ENCODE assay signal across 15 cellular contexts in genomic region chr17:38617074-38617860, GRCh38. TPM values are rescaled to one million over a fixed set of nuclear protein-coding genes. Genes with fewer than 3 reads are reported as not detected.
DNase-seq lines count a peak whose midpoint lies in the region; ATAC-seq, FAIRE-seq and TF ChIP-seq lines count a peak whose summit lies in the region.
"Had no signal": no experiment of that assay in that cellular context is flagged by ENCODE, and none has a peak within 500 bp of the region (broad histone marks: within the 10 kb centered on the region; RNA-seq: fewer than 3 reads in every experiment).

No MANE protein-coding gene starts in this region.

- H3K27me3 ChIP-seq in BE2C = no peaks in the 10 kb centered on the region; the same call in 1 of the 2 replicates

- H3K36me3 ChIP-seq in BE2C (no peaks in the 10 kb centered on the region), kidney (ENCODE audit: control insufficient read depth in 1 of 2, insufficient read depth in 2 of 2, low read length in 2 of 2) (no peaks in the 10 kb centered on the region)
- H3K36me3 ChIP-seq: esophagus squamous epithelium, thoracic aorta had no signal

- no peaks in the 10 kb centered on the region for H3K4me1 Mint-ChIP-seq in activated T-helper 17 cell treated with anti-CD3 and anti-CD28 coated beads, Interleukin-2, amount 50 U/mL, for 72 hours

- no peak overlapping the region for H3K27ac Mint-ChIP-seq in activated T-helper 17 cell treated with anti-CD3 and anti-CD28 coated beads, Interleukin-2, amount 50 U/mL, for 72 hours
- H3K27ac Mint-ChIP-seq: activated naive CD8-positive, alpha-beta T cell had no signal

- no peak for FAIRE-seq in kidney (lab: Jason Lieb, UNC)

- DNase-seq in BE2C (peak; percentile 37), DMS53 (lab: John Stamatoyannopoulos, UW) (peak; percentile 92), NCI-H510A (lab: John Stamatoyannopoulos, UW) (peak; percentile 56), kidney (peak; percentile 42), NCI-H187 treated with DMSO at 0.1 percent for 48 hours (lab: John Stamatoyannopoulos, UW) (no peak)
- no peak for DNase-seq in activated effector memory CD4-positive, alpha-beta T cell treated with Interleukin-2 at 50 U/mL for 16 hours
- DNase-seq: Calu3; esophagus squamous epithelium; head of caudate nucleus; NCI-H1048; stimulated activated CD4-positive, alpha-beta T cell treated with anti-CD3 and anti-CD28 coated beads, Interleukin-4, amount 100 ng/mL, for 4 hours had no signal

- peaks cover 3% of the 10 kb centered on the region; the same call in 1 of the 2 replicates for H3K4me1 ChIP-seq in BE2C
- no peaks in the 10 kb centered on the region for H3K4me1 ChIP-seq in kidney (ENCODE audit: control insufficient read depth in 1 of 2, insufficient read depth in 1 of 2, low read depth in 1 of 2, low read length in 2 of 2)
- H3K4me1 ChIP-seq: esophagus squamous epithelium had no signal

- no peaks in the 10 kb centered on the region for H3K9me3 ChIP-seq in BE2C
- H3K9me3 ChIP-seq in kidney (ENCODE audit: control insufficient read depth in 1 of 2, low read length in 2 of 2) = no peaks in the 10 kb centered on the region
- H3K9me3 ChIP-seq: esophagus squamous epithelium, thoracic aorta had no signal

- H3K4me3 Mint-ChIP-seq in activated T-helper 17 cell treated with anti-CD3 and anti-CD28 coated beads, Interleukin-2, amount 50 U/mL, for 72 hours = no peak overlapping the region
- H3K4me3 Mint-ChIP-seq: activated naive CD8-positive, alpha-beta T cell had no signal

- TF ChIP-seq CTCF in BE2C (IDR thresholded peaks at IDR 0.05; ENCODE audit: low read depth, low read length) = no peak
- TF ChIP-seq CTCF in kidney (IDR thresholded peaks at IDR 0.05; ENCODE audit: borderline replicate concordance, extremely low read depth, insufficient read depth) = no peak

- ATAC-seq in HG03378 (IDR thresholded peaks at IDR 0.05; ENCODE audit: unreplicated experiment) = no peak
- ATAC-seq in activated T-helper 17 cell treated with anti-CD3 and anti-CD28 coated beads, Interleukin-2, amount 50 U/mL, for 72 hours (replicated peaks) = no peak

- no peaks in the 10 kb centered on the region for H3K36me3 Mint-ChIP-seq in activated T-helper 17 cell treated with anti-CD3 and anti-CD28 coated beads, Interleukin-2, amount 50 U/mL, for 72 hours (ENCODE audit: low read depth)

- no peak overlapping the region for H3K27ac ChIP-seq in kidney (ENCODE audit: low read depth in 2 of 2, low read length in 2 of 2)
- H3K27ac ChIP-seq: esophagus squamous epithelium, thoracic aorta had no signal

- H3K27me3 Mint-ChIP-seq in activated T-helper 17 cell treated with anti-CD3 and anti-CD28 coated beads, Interleukin-2, amount 50 U/mL, for 72 hours = peaks cover 39% of the 10 kb centered on the region

- H3K4me3 ChIP-seq in BE2C (ENCODE audit: low read depth, low read length) (no peak overlapping the region), kidney (ENCODE audit: low read length in 2 of 2) (no peak overlapping the region)
- H3K4me3 ChIP-seq: esophagus squamous epithelium, thoracic aorta had no signal

- no peaks in the 10 kb centered on the region for H3K9me3 Mint-ChIP-seq in activated T-helper 17 cell treated with anti-CD3 and anti-CD28 coated beads, Interleukin-2, amount 50 U/mL, for 72 hours

- no peak overlapping the region for H3K9ac ChIP-seq in kidney (ENCODE audit: low read length in 2 of 2)

- intact Hi-C loops in kidney (cut with DNase I) = no loop called here

RNA-seq across cellular contexts. Expression of gene SRCIN1, which starts 11.5 kb away (rescaled TPM):
- polyA plus RNA-seq in BE2C (2012; ENCODE audit: insufficient read depth, insufficient read length, low read depth) = 58.7 TPM
- total RNA-seq in kidney = 6.1 TPM
- polyA plus RNA-seq in kidney (ENCODE audit: insufficient read depth, low read depth, low replicate concordance) = 0.34 TPM
- under 1 TPM in 1 of 2 donors, not detected in 1; 0.71 TPM for total RNA-seq in activated T-helper 17 cell treated with anti-CD3 and anti-CD28 coated beads, Interleukin-2, amount 50 U/mL, for 72 hours
- total RNA-seq: thoracic aorta had no signal

RNA-seq across cellular contexts. Expression of gene EPOP, which starts 57.5 kb away (rescaled TPM):
- polyA plus RNA-seq in BE2C (2012; ENCODE audit: insufficient read depth, insufficient read length, low read depth) = 6.0 TPM
- total RNA-seq in kidney = 1.3 TPM
- 0.49 TPM for polyA plus RNA-seq in kidney (ENCODE audit: insufficient read depth, low read depth, low replicate concordance)
- total RNA-seq in activated T-helper 17 cell treated with anti-CD3 and anti-CD28 coated beads, Interleukin-2, amount 50 U/mL, for 72 hours = 10 to 100 TPM; 29.6 to 39.1 TPM

Comparison
In these comparisons a context has a peak if more than half of its experiments do, and no peak if none do; other contexts are left out.
1. DNase-seq: peak in BE2C (single experiment), DMS53 (single experiment), NCI-H510A (single experiment) and kidney (single experiment); none in NCI-H187 treated with DMSO at 0.1 percent for 48 hours (single experiment) and activated effector memory CD4-positive, alpha-beta T cell treated with Interleukin-2 at 50 U/mL for 16 hours (single experiment).
2. RNA of gene EPOP, which starts 57.5 kb away (total RNA-seq): 29.6 to 39.1 TPM in activated T-helper 17 cell treated with anti-CD3 and anti-CD28 coated beads, Interleukin-2, amount 50 U/mL, for 72 hours; 1.3 TPM in kidney (single experiment); every median in the first group is over 10 times any median in the second.